9 cellular contexts compared by ENCODE assay signal in the genomic region with DNA sequence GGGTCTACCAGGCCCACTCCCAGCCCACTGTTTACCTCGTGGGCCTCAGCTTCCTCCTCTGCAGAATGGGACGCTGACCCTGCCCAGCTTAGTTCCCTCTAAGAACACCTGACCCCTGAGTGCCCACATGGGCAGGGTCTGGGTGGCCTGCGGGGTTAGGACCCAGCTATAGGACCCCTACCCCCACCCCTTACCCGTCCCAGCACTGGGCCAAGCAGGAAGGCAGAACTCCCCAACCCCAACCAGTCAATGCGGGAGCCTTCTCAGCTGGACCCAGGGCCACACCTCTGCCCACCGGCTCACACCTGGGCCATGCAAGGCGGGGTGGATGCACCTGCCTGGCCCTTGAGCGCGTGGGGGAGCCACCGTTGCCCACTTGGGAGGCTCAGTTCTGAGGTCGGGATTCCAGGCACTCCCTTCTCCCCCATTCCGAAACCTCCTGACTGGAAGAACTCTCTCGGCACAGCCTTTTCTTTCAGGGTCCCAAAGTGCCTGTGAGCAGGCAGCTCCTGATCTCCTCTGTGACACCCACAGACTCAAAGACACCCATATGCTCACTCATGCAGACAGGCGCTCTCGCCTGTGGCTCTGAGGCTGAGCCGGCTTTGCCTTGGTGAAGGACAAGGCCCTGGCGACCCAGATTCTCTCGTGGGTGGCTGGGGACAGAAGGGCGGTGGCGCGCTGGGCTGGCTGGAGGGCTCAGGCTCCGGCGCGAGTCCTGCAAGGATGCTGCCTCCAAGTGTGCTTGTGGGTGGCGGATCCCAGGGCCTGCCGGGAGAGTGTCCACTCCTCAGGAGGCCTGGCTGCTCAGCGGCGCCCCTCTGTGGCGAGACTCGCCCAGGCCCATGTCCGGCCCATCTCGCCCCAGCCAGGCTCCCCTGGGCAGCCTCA. TPM values are rescaled to one million over a fixed set of nuclear protein-coding genes. Genes with fewer than 3 reads are reported as not detected.
DNase-seq lines count a peak whose midpoint lies in the region; ATAC-seq and TF ChIP-seq lines count a peak whose summit lies in the region.
"Had no signal": no experiment of that assay in that cellular context is flagged by ENCODE, and none has a peak within 500 bp of the region (broad histone marks: within the 10 kb centered on the region; RNA-seq: fewer than 3 reads in every experiment).

No MANE protein-coding gene starts in this region.

- no peak overlapping the region for H2BK120ac ChIP-seq in mesendoderm (ENCODE audit: low read depth, low read length)

- no CpG with 5 or more reads among the region's 32 CpGs for WGBS in mesendoderm (ENCODE audit: extremely low coverage, insufficient coverage, low lambda C conversion rate)
- 87% methylated on average over 25 of the region's 32 CpGs for WGBS in prostate gland

- ATAC-seq in GM19455 (IDR thresholded peaks at IDR 0.05; ENCODE audit: unreplicated experiment) (no peak), GM18861 (IDR thresholded peaks at IDR 0.05; ENCODE audit: unreplicated experiment) (no peak)

- DNase-seq in HFF-Myc (ENCODE audit: extremely low read depth, low read depth) (no peak), colonic mucosa (peak; percentile 22), mesendoderm (peak; percentile 72), GM19238 (ENCODE audit: insufficient read length, low spot score) (no peak), prostate gland (ENCODE audit: low spot score) (no peak)
- DNase-seq: NCI-H1436 had no signal

- no peak overlapping the region for H3K4me2 ChIP-seq in mesendoderm (ENCODE audit: low read length)

- H3K79me1 ChIP-seq in mesendoderm (ENCODE audit: low read length) = no peaks in the 10 kb centered on the region

- no peaks in the 10 kb centered on the region for H3K79me2 ChIP-seq in mesendoderm (ENCODE audit: control insufficient read depth, insufficient read depth, low read length)

- no peak overlapping the region for H3K23ac ChIP-seq in mesendoderm (ENCODE audit: low read length)

- H2AK5ac ChIP-seq in mesendoderm (ENCODE audit: low read length) = no peak overlapping the region

- H3K27ac ChIP-seq in C4-2B = no peak overlapping the region
- no peak overlapping the region for H3K27ac ChIP-seq in colonic mucosa
- H3K27ac ChIP-seq in mesendoderm (ENCODE audit: low read depth, low read length) = no peak overlapping the region
- H3K27ac ChIP-seq in prostate gland = no peak overlapping the region

- H3K4me1 ChIP-seq in colonic mucosa = no peaks in the 10 kb centered on the region
- H3K4me1 ChIP-seq in mesendoderm (ENCODE audit: control insufficient read depth, low read depth, low read length) = no peaks in the 10 kb centered on the region
- H3K4me1 ChIP-seq in prostate gland (replicated peaks) = no peaks in the 10 kb centered on the region

- no peak overlapping the region for H2BK15ac ChIP-seq in mesendoderm (replicated peaks; ENCODE audit: low read depth)

- H3K4ac ChIP-seq in mesendoderm (ENCODE audit: low read depth, low read length) = no peak overlapping the region

- H3K9me3 ChIP-seq in colonic mucosa (no peaks in the 10 kb centered on the region), prostate gland (no peaks in the 10 kb centered on the region)

- H3K9ac ChIP-seq in colonic mucosa (ENCODE audit: low read depth in 2 of 2, low read length in 2 of 2) = no peak overlapping the region
- peak overlapping the region; percentile 59 for H3K9ac ChIP-seq in mesendoderm (ENCODE audit: low read length)

- no peak overlapping the region for H2BK5ac ChIP-seq in mesendoderm (ENCODE audit: low read length)

- no peak overlapping the region for H4K8ac ChIP-seq in mesendoderm (ENCODE audit: low read depth, low read length)

- intact Hi-C loops in colonic mucosa (cut with DNase I) (no loop called here), prostate gland (cut with DNase I) (no loop called here)

- H3K56ac ChIP-seq in mesendoderm (ENCODE audit: low read length) = no peak overlapping the region

- no peaks in the 10 kb centered on the region for H3K36me3 ChIP-seq in colonic mucosa
- H3K36me3 ChIP-seq in mesendoderm (ENCODE audit: control insufficient read depth, insufficient read depth, low read length) = no peaks in the 10 kb centered on the region
- no peaks in the 10 kb centered on the region for H3K36me3 ChIP-seq in prostate gland

- no peak overlapping the region for H4K5ac ChIP-seq in mesendoderm (ENCODE audit: low read length)

- no peak for TF ChIP-seq POLR2A in prostate gland (IDR thresholded peaks at IDR 0.05)

- TF ChIP-seq CTCF in C4-2B (conservative IDR thresholded peaks at IDR 0.05) = peak; percentile 33
- peak; percentile 40 for TF ChIP-seq CTCF in HFF-Myc (IDR thresholded peaks at IDR 0.05; ENCODE audit: low read depth, low read length, missing control alignments)
- no peak for TF ChIP-seq CTCF in colonic mucosa (IDR thresholded peaks at IDR 0.05)
- TF ChIP-seq CTCF in prostate gland (IDR thresholded peaks at IDR 0.05) = no peak

- no peak overlapping the region for H3K4me3 ChIP-seq in HFF-Myc (replicated peaks; ENCODE audit: low read depth, low read length)
- H3K4me3 ChIP-seq in colonic mucosa = no peak overlapping the region
- H3K4me3 ChIP-seq in mesendoderm (ENCODE audit: low read length) = no peak overlapping the region
- H3K4me3 ChIP-seq in prostate gland = no peak overlapping the region

- no peak overlapping the region for H3K18ac ChIP-seq in mesendoderm (ENCODE audit: low read length)

- H3K27me3 ChIP-seq in colonic mucosa (peaks cover 24% of the 10 kb centered on the region), mesendoderm (ENCODE audit: insufficient read depth, low read length, poor library complexity) (no peaks in the 10 kb centered on the region), prostate gland (replicated peaks; ENCODE audit: insufficient read depth) (no peaks in the 10 kb centered on the region)

RNA-seq across cellular contexts. Expression of a gene that starts 27.9 kb away (rescaled TPM):
- total RNA-seq in colonic mucosa (100 to 1,000 TPM in 1 of 2 donors, 10 to 100 TPM in 1; 89.3 to 137 TPM), prostate gland (10 to 100 TPM; 27.2 to 35.8 TPM)
- polyA plus RNA-seq in mesendoderm (2013, experiment 1 of 2) = 16.8 TPM
- polyA plus RNA-seq in mesendoderm (2013, experiment 2 of 2) = 17.0 TPM

Comparison
In these comparisons a context has a peak if more than half of its experiments do, and no peak if none do; other contexts are left out.
1. CTCF ChIP-seq: peak in C4-2B (single experiment) and HFF-Myc (single experiment); none in colonic mucosa (single experiment) and prostate gland (0 of 4).
2. DNase-seq: peak in colonic mucosa (single experiment) and mesendoderm (single experiment); none in HFF-Myc (single experiment), GM19238 (single experiment) and prostate gland (single experiment).